Comparison of ENCODE assay signal across 19 cellular contexts in the genomic region with DNA sequence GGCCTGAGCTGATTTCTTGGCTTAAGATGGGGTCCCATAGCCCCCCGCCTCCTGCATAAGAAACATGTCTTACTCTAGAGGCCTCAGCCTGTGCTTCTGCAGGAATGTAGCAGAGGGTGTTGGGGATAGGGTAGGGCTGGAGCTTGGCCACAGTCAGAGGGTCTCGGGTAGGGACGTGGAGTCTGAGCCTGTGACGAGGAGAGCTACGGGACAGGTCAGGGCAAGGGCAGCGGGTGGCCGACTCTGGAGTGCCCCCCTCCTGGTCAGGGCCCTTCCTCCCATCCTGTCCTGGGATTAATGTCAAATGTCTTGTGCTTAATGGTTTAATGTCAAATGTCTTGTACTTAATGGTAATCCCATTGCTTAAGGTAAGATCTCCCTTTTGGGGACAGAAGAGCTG.
DNase-seq lines count a peak whose midpoint lies in the region; ATAC-seq and TF ChIP-seq lines count a peak whose summit lies in the region.
"Had no signal": no experiment of that assay in that cellular context is flagged by ENCODE, and none has a peak within 500 bp of the region (broad histone marks: within the 10 kb centered on the region; RNA-seq: fewer than 3 reads in every experiment).

No MANE protein-coding gene starts in this region.

- peaks cover 76% of the 10 kb centered on the region for H3K4me1 Mint-ChIP-seq in GM23338
- H3K4me1 Mint-ChIP-seq in T-helper 17 cell: peaks cover 3% of the 10 kb centered on the region
- H3K4me1 Mint-ChIP-seq in mesothelial cell of epicardium: peaks cover 49% of the 10 kb centered on the region
- H3K4me1 Mint-ChIP-seq: CD4-positive, CD25-positive, alpha-beta regulatory T cell had no signal

- TF ChIP-seq CTCF in GM23338 (conservative IDR thresholded peaks at IDR 0.05; ENCODE audit: low read depth in 2 of 2) (no peak), mesothelial cell of epicardium (IDR thresholded peaks at IDR 0.05; ENCODE audit: unreplicated experiment) (no peak), brain microvascular endothelial cell (IDR thresholded peaks at IDR 0.05; ENCODE audit: low read depth, low read length, missing control alignments) (no peak)

- no peaks in the 10 kb centered on the region for H3K9me3 ChIP-seq in T-helper 17 cell (ENCODE audit: control insufficient read depth, low read length, poor library complexity, severe bottlenecking)
- H3K9me3 ChIP-seq: HAP-1 had no signal

- DNase-seq in GM23338 (ENCODE audit: low spot score) (no peak), T-helper 17 cell (no peak), mesothelial cell of epicardium (ENCODE audit: low spot score in 2 of 2, unreplicated experiment in 2 of 2) (no peak), posterior vena cava (ENCODE audit: low spot score) (peak; percentile 47), DMS53 (lab: John Stamatoyannopoulos, UW) (no peak), brain microvascular endothelial cell (no peak)
- no peak for DNase-seq in stimulated activated CD4-positive, alpha-beta T cell treated with anti-CD3 and anti-CD28 coated beads, Interleukin-4, amount 100 ng/mL, for 24 hours
- DNase-seq: CD4-positive, CD25-positive, alpha-beta regulatory T cell; DMS79; Karpas-422; NCI-H1105 treated with DMSO at 0.1 percent for 48 hours; NCI-H1694; NCI-H2081 treated with DMSO at 0.1 percent for 48 hours; NCI-H2171 treated with DMSO at 0.1 percent for 48 hours; NCI-H446; NCI-H526 treated with DMSO at 0.1 percent for 48 hours; SHP77 had no signal

- H3K36me3 ChIP-seq in GM23338 (ENCODE audit: insufficient read depth): no peaks in the 10 kb centered on the region; the same call in 1 of the 2 replicates
- no peaks in the 10 kb centered on the region for H3K36me3 ChIP-seq in brain microvascular endothelial cell (replicated peaks)
- H3K36me3 ChIP-seq: HAP-1 had no signal

- H3K36me3 Mint-ChIP-seq in GM23338 (ENCODE audit: low read depth): peaks cover 5% of the 10 kb centered on the region; the same call in 1 of the 3 replicates
- peaks cover 3% of the 10 kb centered on the region for H3K36me3 Mint-ChIP-seq in T-helper 17 cell (ENCODE audit: low read depth)
- peaks cover 4% of the 10 kb centered on the region for H3K36me3 Mint-ChIP-seq in mesothelial cell of epicardium
- H3K36me3 Mint-ChIP-seq: CD4-positive, CD25-positive, alpha-beta regulatory T cell had no signal

- no peak overlapping the region for H2AFZ ChIP-seq in GM23338

- peak overlapping the region; percentile 7; the same call in 1 of the 3 replicates for H3K4me3 Mint-ChIP-seq in GM23338
- H3K4me3 Mint-ChIP-seq in T-helper 17 cell: peak overlapping the region; percentile 4
- H3K4me3 Mint-ChIP-seq in mesothelial cell of epicardium: peak overlapping the region; percentile 40
- H3K4me3 Mint-ChIP-seq: CD4-positive, CD25-positive, alpha-beta regulatory T cell had no signal

- peaks cover 64% of the 10 kb centered on the region for H3K79me2 ChIP-seq in GM23338 (replicated peaks; ENCODE audit: insufficient read depth)

- in situ Hi-C loops in brain microvascular endothelial cell (cut with HindIII; ENCODE audit: low pct_ligation_motif_present, low sequenced_read_pairs): no loop called here

- peaks cover 11% of the 10 kb centered on the region for H3K27me3 Mint-ChIP-seq in GM23338 (ENCODE audit: insufficient read depth, low read depth, poor library complexity)
- H3K27me3 Mint-ChIP-seq in T-helper 17 cell: peaks cover 52% of the 10 kb centered on the region
- H3K27me3 Mint-ChIP-seq in mesothelial cell of epicardium (ENCODE audit: low read depth): no peaks in the 10 kb centered on the region

- peaks cover 51% of the 10 kb centered on the region for H4K20me1 ChIP-seq in GM23338 (replicated peaks; ENCODE audit: insufficient read depth)

- no peak overlapping the region for H3K27ac Mint-ChIP-seq in GM23338
- no peak overlapping the region for H3K27ac Mint-ChIP-seq in T-helper 17 cell
- no peak overlapping the region for H3K27ac Mint-ChIP-seq in mesothelial cell of epicardium
- H3K27ac Mint-ChIP-seq: CD4-positive, CD25-positive, alpha-beta regulatory T cell had no signal

- H3K9me2 ChIP-seq in GM23338 (ENCODE audit: insufficient read depth): no peaks in the 10 kb centered on the region

- H3K4me3 ChIP-seq in GM23338: no peak overlapping the region
- no peak overlapping the region for H3K4me3 ChIP-seq in brain microvascular endothelial cell (ENCODE audit: low read depth, low read length)
- H3K4me3 ChIP-seq: HAP-1 had no signal

- no peak for ATAC-seq in GM23338
- ATAC-seq in T-helper 17 cell: no peak
- no peak for ATAC-seq in HG03354 (IDR thresholded peaks at IDR 0.05; ENCODE audit: poor library complexity, severe bottlenecking, unreplicated experiment)

- H3F3A ChIP-seq in GM23338 (replicated peaks; ENCODE audit: low read depth): 0 out of 2 replicates have a peak, but pooled peaks cover 5% of the 10 kb centered on the region

- H3K9me3 Mint-ChIP-seq in GM23338 (no peaks in the 10 kb centered on the region), mesothelial cell of epicardium (no peaks in the 10 kb centered on the region)
- H3K9me3 Mint-ChIP-seq: CD4-positive, CD25-positive, alpha-beta regulatory T cell had no signal

- intact Hi-C loops in posterior vena cava (cut with DNase I): loop anchor here (5.0 to 10.0 kb wide), 2 partner anchors 129 to 131 kb away; partner anchors contain the start of gene GLI2 (in 2 of the 2)

- H3K4me2 ChIP-seq in GM23338: no peak overlapping the region

- no peak overlapping the region for H3K27ac ChIP-seq in GM23338 (ENCODE audit: low read depth)
- no peak overlapping the region for H3K27ac ChIP-seq in brain microvascular endothelial cell

- H3K4me1 ChIP-seq in GM23338 (ENCODE audit: insufficient read depth): peaks cover 47% of the 10 kb centered on the region
- H3K4me1 ChIP-seq: HAP-1 had no signal

- H3K27me3 ChIP-seq in GM23338 (ENCODE audit: insufficient read depth) (no peaks in the 10 kb centered on the region), brain microvascular endothelial cell (replicated peaks) (no peaks in the 10 kb centered on the region)

TF ChIP-seq in GM23338, 12 proteins besides CTCF, POLR2A, EP300 and RAD21 (continues in another document):
- TF ChIP-seq ZNF331 (CRISPR knock-in tag; IDR thresholded peaks at IDR 0.05; ENCODE audit: low read depth) (no peak), JUNB (IDR thresholded peaks at IDR 0.05; ENCODE audit: unreplicated experiment) (no peak), EZH2phosphoT487 (IDR thresholded peaks at IDR 0.05; ENCODE audit: unreplicated experiment) (no peak), ZNF114 (CRISPR knock-in tag; IDR thresholded peaks at IDR 0.05) (no peak), POLR2AphosphoS5 (IDR thresholded peaks at IDR 0.05; ENCODE audit: low read depth) (no peak), STAT1 (IDR thresholded peaks at IDR 0.05; ENCODE audit: unreplicated experiment) (no peak), EZH2 (IDR thresholded peaks at IDR 0.05; ENCODE audit: low read depth, unreplicated experiment) (no peak)
- TF ChIP-seq, protein P1, sequence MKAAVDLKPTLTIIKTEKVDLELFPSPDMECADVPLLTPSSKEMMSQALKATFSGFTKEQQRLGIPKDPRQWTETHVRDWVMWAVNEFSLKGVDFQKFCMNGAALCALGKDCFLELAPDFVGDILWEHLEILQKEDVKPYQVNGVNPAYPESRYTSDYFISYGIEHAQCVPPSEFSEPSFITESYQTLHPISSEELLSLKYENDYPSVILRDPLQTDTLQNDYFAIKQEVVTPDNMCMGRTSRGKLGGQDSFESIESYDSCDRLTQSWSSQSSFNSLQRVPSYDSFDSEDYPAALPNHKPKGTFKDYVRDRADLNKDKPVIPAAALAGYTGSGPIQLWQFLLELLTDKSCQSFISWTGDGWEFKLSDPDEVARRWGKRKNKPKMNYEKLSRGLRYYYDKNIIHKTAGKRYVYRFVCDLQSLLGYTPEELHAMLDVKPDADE (IDR thresholded peaks at IDR 0.05): no peak
- TF ChIP-seq, protein P2, sequence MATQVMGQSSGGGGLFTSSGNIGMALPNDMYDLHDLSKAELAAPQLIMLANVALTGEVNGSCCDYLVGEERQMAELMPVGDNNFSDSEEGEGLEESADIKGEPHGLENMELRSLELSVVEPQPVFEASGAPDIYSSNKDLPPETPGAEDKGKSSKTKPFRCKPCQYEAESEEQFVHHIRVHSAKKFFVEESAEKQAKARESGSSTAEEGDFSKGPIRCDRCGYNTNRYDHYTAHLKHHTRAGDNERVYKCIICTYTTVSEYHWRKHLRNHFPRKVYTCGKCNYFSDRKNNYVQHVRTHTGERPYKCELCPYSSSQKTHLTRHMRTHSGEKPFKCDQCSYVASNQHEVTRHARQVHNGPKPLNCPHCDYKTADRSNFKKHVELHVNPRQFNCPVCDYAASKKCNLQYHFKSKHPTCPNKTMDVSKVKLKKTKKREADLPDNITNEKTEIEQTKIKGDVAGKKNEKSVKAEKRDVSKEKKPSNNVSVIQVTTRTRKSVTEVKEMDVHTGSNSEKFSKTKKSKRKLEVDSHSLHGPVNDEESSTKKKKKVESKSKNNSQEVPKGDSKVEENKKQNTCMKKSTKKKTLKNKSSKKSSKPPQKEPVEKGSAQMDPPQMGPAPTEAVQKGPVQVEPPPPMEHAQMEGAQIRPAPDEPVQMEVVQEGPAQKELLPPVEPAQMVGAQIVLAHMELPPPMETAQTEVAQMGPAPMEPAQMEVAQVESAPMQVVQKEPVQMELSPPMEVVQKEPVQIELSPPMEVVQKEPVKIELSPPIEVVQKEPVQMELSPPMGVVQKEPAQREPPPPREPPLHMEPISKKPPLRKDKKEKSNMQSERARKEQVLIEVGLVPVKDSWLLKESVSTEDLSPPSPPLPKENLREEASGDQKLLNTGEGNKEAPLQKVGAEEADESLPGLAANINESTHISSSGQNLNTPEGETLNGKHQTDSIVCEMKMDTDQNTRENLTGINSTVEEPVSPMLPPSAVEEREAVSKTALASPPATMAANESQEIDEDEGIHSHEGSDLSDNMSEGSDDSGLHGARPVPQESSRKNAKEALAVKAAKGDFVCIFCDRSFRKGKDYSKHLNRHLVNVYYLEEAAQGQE (IDR thresholded peaks at IDR 0.05; ENCODE audit: unreplicated experiment): no peak
